Comparison of ENCODE assay signal across 8 cellular contexts in genomic region chr7:47979145-47979831, GRCh38. TPM values are rescaled to one million over a fixed set of nuclear protein-coding genes. Genes with fewer than 3 reads are reported as not detected.
DNase-seq lines count a peak whose midpoint lies in the region; ATAC-seq and TF ChIP-seq lines count a peak whose summit lies in the region.

HUS1 (minus strand) TSS chr7:47979615; CDS start chr7:47979519, 96 bp downstream.

- TF ChIP-seq POLR2A in GM10847 (IDR thresholded peaks at IDR 0.05; ENCODE audit: extremely low read depth, insufficient read length) = peak; percentile 76

- peaks cover 13% of the 10 kb centered on the region for H3K36me3 Mint-ChIP-seq in activated naive CD8-positive, alpha-beta T cell
- no peaks in the 10 kb centered on the region for H3K36me3 Mint-ChIP-seq in glutamatergic neuron (ENCODE audit: unreplicated experiment)
- peaks cover 19% of the 10 kb centered on the region for H3K36me3 Mint-ChIP-seq in osteocyte (ENCODE audit: unreplicated experiment)

- H3K4me1 ChIP-seq in thoracic aorta (ENCODE audit: control insufficient read depth in 1 of 2, low read depth in 2 of 2) = peaks cover 10 to 17% of the 10 kb centered on the region in 2 donors

- peak within 1 kb of the TSS; percentile 73 for H3K4me3 ChIP-seq in thoracic aorta

- peak; percentile 99 for ATAC-seq in HG02623 (IDR thresholded peaks at IDR 0.05; ENCODE audit: unreplicated experiment)
- peak; percentile 74 for ATAC-seq in thoracic aorta (ENCODE audit: insufficient number of reproducible peaks, low FRiP score, low read depth)

- peak within 1 kb of the TSS; percentile 72 to 86 for H3K27ac ChIP-seq in thoracic aorta

- H3K27ac Mint-ChIP-seq in activated naive CD8-positive, alpha-beta T cell = peak within 1 kb of the TSS; percentile 99
- H3K27ac Mint-ChIP-seq in glutamatergic neuron (ENCODE audit: unreplicated experiment) (peak within 1 kb of the TSS; percentile 95), osteocyte (ENCODE audit: unreplicated experiment) (peak within 1 kb of the TSS; percentile 96)

- H3K27me3 Mint-ChIP-seq in activated naive CD8-positive, alpha-beta T cell = no peaks in the 10 kb centered on the region
- H3K27me3 Mint-ChIP-seq in glutamatergic neuron (ENCODE audit: unreplicated experiment) (peaks cover 2% of the 10 kb centered on the region), osteocyte (ENCODE audit: unreplicated experiment) (no peaks in the 10 kb centered on the region)

- TF ChIP-seq CTCF in glutamatergic neuron (IDR thresholded peaks at IDR 0.05; ENCODE audit: partially characterized antibody, unreplicated experiment) (no peak), osteocyte (IDR thresholded peaks at IDR 0.05) (no peak), thoracic aorta (IDR thresholded peaks at IDR 0.05) (no peak)

- H3K4me1 Mint-ChIP-seq in activated naive CD8-positive, alpha-beta T cell (ENCODE audit: low read depth) = peaks cover 31% of the 10 kb centered on the region
- H3K4me1 Mint-ChIP-seq in glutamatergic neuron (ENCODE audit: low read depth, unreplicated experiment) (peaks cover 17% of the 10 kb centered on the region), osteocyte (ENCODE audit: unreplicated experiment) (peaks cover 15% of the 10 kb centered on the region)

- no peaks in the 10 kb centered on the region for H3K9me3 Mint-ChIP-seq in activated naive CD8-positive, alpha-beta T cell (ENCODE audit: low read depth)
- peaks cover 4% of the 10 kb centered on the region for H3K9me3 Mint-ChIP-seq in glutamatergic neuron (ENCODE audit: unreplicated experiment)
- no peaks in the 10 kb centered on the region for H3K9me3 Mint-ChIP-seq in osteocyte (ENCODE audit: unreplicated experiment)

- DNase-seq in NCI-H1092 treated with DMSO at 0.1 percent for 48 hours (lab: John Stamatoyannopoulos, UW) (peak; percentile 92), SKM-1 treated with dmso at 0.1 percent for 144 hours (lab: John Stamatoyannopoulos, UW; ENCODE audit: unreplicated experiment) (peak; percentile 65), glutamatergic neuron (peak; percentile 97), osteocyte (ENCODE audit: extremely low spot score, unreplicated experiment) (peak; percentile 92), thoracic aorta (ENCODE audit: low spot score) (peak; percentile 74)

- H3K9me3 ChIP-seq in thoracic aorta = no peaks in the 10 kb centered on the region

- H3K27me3 ChIP-seq in thoracic aorta (replicated peaks; ENCODE audit: insufficient read depth) = no peaks in the 10 kb centered on the region

- peaks cover 32% of the 10 kb centered on the region for H3K36me3 ChIP-seq in thoracic aorta

- peak within 1 kb of the TSS; percentile 98 for H3K4me3 Mint-ChIP-seq in activated naive CD8-positive, alpha-beta T cell
- peak within 1 kb of the TSS; percentile 87 for H3K4me3 Mint-ChIP-seq in glutamatergic neuron (ENCODE audit: unreplicated experiment)
- peak within 1 kb of the TSS; percentile 89 for H3K4me3 Mint-ChIP-seq in osteocyte (ENCODE audit: unreplicated experiment)

RNA-seq across cellular contexts. Expression of gene HUS1, which starts in this region (rescaled TPM):
- total RNA-seq in glutamatergic neuron (ENCODE audit: unreplicated experiment) = 40.6 TPM
- total RNA-seq in osteocyte = 28.8 and 33.9 TPM in 2 replicates
- total RNA-seq in thoracic aorta = 10 to 100 TPM; 65.5 to 80.6 TPM

Comparison
In these comparisons a context has a peak if more than half of its experiments do, and no peak if none do; other contexts are left out.
1. Peak in every context shown above with its lines: DNase-seq, ATAC-seq, H3K4me3 ChIP-seq and H3K27ac ChIP-seq.